ENCODE assay signal across 8 cellular contexts in the genomic region with DNA sequence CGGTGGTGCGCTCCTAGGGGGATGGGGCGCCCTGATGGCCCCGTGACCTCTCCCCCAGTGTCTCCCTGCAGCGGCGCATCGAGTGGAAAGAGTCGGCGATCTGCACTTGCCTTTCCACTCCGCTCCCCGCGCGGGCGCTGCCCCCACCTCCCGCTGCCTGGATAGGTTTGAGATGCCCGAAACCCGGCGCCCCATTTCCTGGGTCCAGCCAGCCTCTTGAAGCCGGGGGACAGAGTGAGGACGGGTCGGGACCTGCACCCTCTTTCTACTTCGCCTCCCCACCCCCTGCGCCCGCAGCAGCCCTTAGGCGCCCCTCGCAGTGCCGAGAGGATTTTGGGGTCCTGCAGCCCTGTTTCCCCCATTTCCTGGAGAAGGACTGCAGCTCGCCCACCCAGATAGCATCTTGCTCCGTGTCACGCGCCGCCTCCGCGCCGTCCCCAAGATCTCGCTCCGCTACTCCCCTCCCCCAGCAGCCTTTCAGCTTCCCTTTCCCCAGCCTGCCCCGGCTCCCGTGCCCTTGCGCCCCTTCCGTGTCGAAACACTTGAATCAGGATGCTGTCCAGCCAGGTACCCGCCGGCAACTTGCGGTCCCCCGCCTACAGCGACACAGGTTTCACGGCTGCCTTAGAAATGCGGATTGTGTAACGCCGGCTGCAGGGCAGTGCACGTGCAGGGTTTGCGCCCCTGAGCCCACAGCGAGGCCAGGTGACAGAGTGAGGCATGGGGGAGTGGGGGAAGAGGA.
DNase-seq lines count a peak whose midpoint lies in the region; ATAC-seq and TF ChIP-seq lines count a peak whose summit lies in the region.

No MANE protein-coding gene starts in this region.

- no peak for TF ChIP-seq CTCF in fibroblast of mammary gland (conservative IDR thresholded peaks at IDR 0.05; ENCODE audit: control insufficient read depth, insufficient read depth, low read depth, low read length)
- no peak for TF ChIP-seq CTCF in nephron (IDR thresholded peaks at IDR 0.05; ENCODE audit: unreplicated experiment in 3 of 3)

- H3K27me3 Mint-ChIP-seq in nephron (ENCODE audit: low read depth), result peaks cover 23% of the 10 kb centered on the region

- peak overlapping the region; percentile 93 for H3K27ac ChIP-seq in substantia nigra (ENCODE audit: low read depth, low read length, poor library complexity, severe bottlenecking)

- peak overlapping the region; percentile 90 to 95 (median 92) for H3K4me3 Mint-ChIP-seq in nephron

- H3K36me3 Mint-ChIP-seq in nephron (ENCODE audit: low read depth), result no peaks in the 10 kb centered on the region

- peaks cover 5% of the 10 kb centered on the region for H3K4me1 Mint-ChIP-seq in nephron

- H3K4me3 ChIP-seq in fibroblast of mammary gland (ENCODE audit: control insufficient read depth, low read depth, low read length), result peak overlapping the region; percentile 84

- H3K9me3 Mint-ChIP-seq in nephron, result no peaks in the 10 kb centered on the region

- H3K27ac Mint-ChIP-seq in nephron, result peak overlapping the region in 1 of 3 experiments; percentile 60

- peak; percentile 64 for DNase-seq in OCI-M1 (lab: John Stamatoyannopoulos, UW)
- DNase-seq in activated T-cell treated with anti-CD3 and anti-CD28 coated beads, Interleukin-2, amount 50 U/mL, for 48 hours, result peak; percentile 57 to 62
- DNase-seq in fibroblast of mammary gland (ENCODE audit: low read depth), result peak; percentile 18
- DNase-seq in substantia nigra (lab: John Stamatoyannopoulos, UW), result peak in 44 of 49 donors; percentile 24 to 96 (median 80)

- ATAC-seq in GM18502 (IDR thresholded peaks at IDR 0.05; ENCODE audit: poor library complexity, unreplicated experiment), result peak; percentile 40
- ATAC-seq in HG02588 (IDR thresholded peaks at IDR 0.05; ENCODE audit: unreplicated experiment), result peak; percentile 7
- ATAC-seq in GM19328 (IDR thresholded peaks at IDR 0.05; ENCODE audit: unreplicated experiment), result no peak

Comparison
In these comparisons a context has a peak if more than half of its experiments do, and no peak if none do; other contexts are left out.
1. DNase-seq: peak in every context shown above with its lines; median percentile 80 in substantia nigra; 64 in OCI-M1; 60 in activated T-cell treated with anti-CD3 and anti-CD28 coated beads, Interleukin-2, amount 50 U/mL, for 48 hours; 18 in fibroblast of mammary gland.